Comparison of ENCODE assay signal across 16 cellular contexts in the genomic region with DNA sequence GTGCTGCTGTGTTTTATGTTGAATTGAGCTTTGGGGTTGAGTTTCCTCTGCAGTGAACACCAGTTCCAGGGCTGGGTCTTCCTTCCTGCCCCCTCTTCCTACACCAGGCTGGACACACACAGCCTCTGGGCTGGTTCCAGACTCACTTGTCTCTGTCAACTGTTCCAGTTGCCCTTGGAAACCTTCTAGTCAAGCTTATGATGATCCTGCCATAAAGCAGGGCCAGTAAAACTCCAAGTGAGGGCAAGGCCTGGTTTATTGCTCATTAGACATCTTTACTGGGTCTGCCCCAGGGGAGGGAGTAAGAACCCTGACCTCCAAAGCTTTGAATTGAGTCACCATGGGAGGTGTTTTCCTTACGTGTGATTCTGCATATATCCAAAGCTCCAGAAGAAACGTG.
DNase-seq lines count a peak whose midpoint lies in the region; ATAC-seq and TF ChIP-seq lines count a peak whose summit lies in the region.
"Had no signal": no experiment of that assay in that cellular context is flagged by ENCODE, and none has a peak within 500 bp of the region (broad histone marks: within the 10 kb centered on the region; RNA-seq: fewer than 3 reads in every experiment).

No MANE protein-coding gene starts in this region.

- H3K27ac Mint-ChIP-seq in activated T-cell treated with anti-CD3 and anti-CD28 coated beads, Interleukin-2, amount 50 U/mL, for 72 hours = no peak overlapping the region
- H3K27ac Mint-ChIP-seq: activated CD8-positive, alpha-beta T cell treated with anti-CD3 and anti-CD28 coated beads, Interleukin-2, amount 10 ng/mL, durations not matched to agents 7 days and 5 days; activated naive CD4-positive, alpha-beta T cell treated with anti-CD3 and anti-CD28 coated beads, Interleukin-2, amount 10 ng/mL, durations not matched to agents 7 days and 5 days; CD4-positive, alpha-beta T cell; dendritic cell treated with granulocyte-macrophage colony-stimulating factor and Interleukin-4, amounts not matched to agents 40 ng/mL and 50 ng/mL, for 4 days had no signal

- H3K27me3 Mint-ChIP-seq in activated T-cell treated with anti-CD3 and anti-CD28 coated beads, Interleukin-2, amount 50 U/mL, for 72 hours (ENCODE audit: low read depth) = peaks cover 7% of the 10 kb centered on the region

- no peak overlapping the region for H3K4me3 ChIP-seq in cardiac fibroblast (replicated peaks in 1 of 2; ENCODE audit: low read depth in 2 of 2, low read length in 2 of 2)
- no peak overlapping the region for H3K4me3 ChIP-seq in skeletal muscle cell (ENCODE audit: low read depth, low read length)
- H3K4me3 ChIP-seq: suprapubic skin had no signal

- no peak overlapping the region for H3K4me3 Mint-ChIP-seq in activated T-cell treated with anti-CD3 and anti-CD28 coated beads, Interleukin-2, amount 50 U/mL, for 72 hours
- H3K4me3 Mint-ChIP-seq: activated CD8-positive, alpha-beta T cell treated with anti-CD3 and anti-CD28 coated beads, Interleukin-2, amount 10 ng/mL, durations not matched to agents 7 days and 5 days; activated naive CD4-positive, alpha-beta T cell treated with anti-CD3 and anti-CD28 coated beads, Interleukin-2, amount 10 ng/mL, durations not matched to agents 7 days and 5 days; CD4-positive, alpha-beta T cell; dendritic cell treated with granulocyte-macrophage colony-stimulating factor and Interleukin-4, amounts not matched to agents 40 ng/mL and 50 ng/mL, for 4 days had no signal

- ATAC-seq in activated T-cell treated with anti-CD3 and anti-CD28 coated beads, Interleukin-2, amount 50 U/mL, for 72 hours (replicated peaks in 1 of 2) = no peak
- no peak for ATAC-seq in HG03439 (IDR thresholded peaks at IDR 0.05; ENCODE audit: unreplicated experiment)
- ATAC-seq: activated CD8-positive, alpha-beta T cell treated with anti-CD3 and anti-CD28 coated beads, Interleukin-2, amount 10 ng/mL, durations not matched to agents 7 days and 5 days had no signal

- no peaks in the 10 kb centered on the region for H3K9me3 Mint-ChIP-seq in activated T-cell treated with anti-CD3 and anti-CD28 coated beads, Interleukin-2, amount 50 U/mL, for 72 hours
- H3K9me3 Mint-ChIP-seq: activated naive CD4-positive, alpha-beta T cell treated with anti-CD3 and anti-CD28 coated beads, Interleukin-2, amount 10 ng/mL, durations not matched to agents 7 days and 5 days; CD4-positive, alpha-beta T cell; dendritic cell treated with granulocyte-macrophage colony-stimulating factor and Interleukin-4, amounts not matched to agents 40 ng/mL and 50 ng/mL, for 4 days had no signal

- DNase-seq in M059J (ENCODE audit: low read depth) (peak; percentile 92), cardiac fibroblast (ENCODE audit: low read depth in 2 of 2) (peak; percentile 36 to 49), kidney glomerular epithelial cell (lab: John Stamatoyannopoulos, UW) (peak; percentile 59), skeletal muscle cell (ENCODE audit: low read depth) (peak; percentile 3), globus pallidus (ENCODE audit: low spot score) (no peak)
- no peak for DNase-seq in activated CD4-positive, CD25-positive, alpha-beta regulatory T cell treated with anti-CD3 and anti-CD28 coated beads, Interleukin-2, amount 50 U/mL, for 72 hours
- no peak for DNase-seq in activated T-cell treated with anti-CD3 and anti-CD28 coated beads, Interleukin-2, amount 50 U/mL, for 72 hours
- DNase-seq: activated CD8-positive, alpha-beta T cell treated with anti-CD3 and anti-CD28 coated beads, Interleukin-2, amount 10 ng/mL, durations not matched to agents 7 days and 5 days; activated naive CD4-positive, alpha-beta T cell treated with anti-CD3 and anti-CD28 coated beads, Interleukin-2, amount 10 ng/mL, durations not matched to agents 7 days and 5 days; CD4-positive, alpha-beta T cell; KG1; NCI-H2107; OCI-M1 had no signal

- TF ChIP-seq CTCF in cardiac fibroblast (IDR thresholded peaks at IDR 0.05; ENCODE audit: low read depth, low read length) = no peak

- H3K36me3 Mint-ChIP-seq in activated T-cell treated with anti-CD3 and anti-CD28 coated beads, Interleukin-2, amount 50 U/mL, for 72 hours (ENCODE audit: insufficient read depth in 2 of 2) = no peaks in the 10 kb centered on the region
- H3K36me3 Mint-ChIP-seq: activated naive CD4-positive, alpha-beta T cell treated with anti-CD3 and anti-CD28 coated beads, Interleukin-2, amount 10 ng/mL, durations not matched to agents 7 days and 5 days had no signal

- no peaks in the 10 kb centered on the region for H3K4me1 Mint-ChIP-seq in activated T-cell treated with anti-CD3 and anti-CD28 coated beads, Interleukin-2, amount 50 U/mL, for 72 hours (ENCODE audit: low read depth)

Comparison
In these comparisons a context has a peak if more than half of its experiments do, and no peak if none do; other contexts are left out.
1. DNase-seq: peak in M059J (single experiment), cardiac fibroblast (2 of 2), kidney glomerular epithelial cell (single experiment) and skeletal muscle cell (single experiment); none in activated CD4-positive, CD25-positive, alpha-beta regulatory T cell treated with anti-CD3 and anti-CD28 coated beads, Interleukin-2, amount 50 U/mL, for 72 hours (single experiment), activated T-cell treated with anti-CD3 and anti-CD28 coated beads, Interleukin-2, amount 50 U/mL, for 72 hours (0 of 2) and globus pallidus (single experiment).